8 cellular contexts compared by ENCODE assay signal in the genomic region with DNA sequence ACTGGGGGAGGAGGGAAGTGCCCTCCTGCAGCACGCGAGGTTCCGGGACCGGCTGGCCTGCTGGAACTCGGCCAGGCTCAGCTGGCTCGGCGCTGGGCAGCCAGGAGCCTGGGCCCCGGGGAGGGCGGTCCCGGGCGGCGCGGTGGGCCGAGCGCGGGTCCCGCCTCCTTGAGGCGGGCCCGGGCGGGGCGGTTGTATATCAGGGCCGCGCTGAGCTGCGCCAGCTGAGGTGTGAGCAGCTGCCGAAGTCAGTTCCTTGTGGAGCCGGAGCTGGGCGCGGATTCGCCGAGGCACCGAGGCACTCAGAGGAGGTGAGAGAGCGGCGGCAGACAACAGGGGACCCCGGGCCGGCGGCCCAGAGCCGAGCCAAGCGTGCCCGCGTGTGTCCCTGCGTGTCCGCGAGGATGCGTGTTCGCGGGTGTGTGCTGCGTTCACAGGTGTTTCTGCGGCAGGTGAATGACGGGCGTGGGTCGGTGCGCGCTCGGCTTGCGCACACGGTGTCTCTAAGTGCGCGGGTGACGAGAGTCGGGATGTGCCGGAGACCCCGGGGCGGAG. TPM values are rescaled to one million over a fixed set of nuclear protein-coding genes. Genes with fewer than 3 reads are reported as not detected.
DNase-seq lines count a peak whose midpoint lies in the region; ATAC-seq and TF ChIP-seq lines count a peak whose summit lies in the region.

Gene CDKN1A, plus strand, starts transcription at position 227 of the 555 bp plus-strand sequence. CDS start 5,388 bp downstream, outside the sequence.

- no peak within 1 kb of the TSS for H2AFZ ChIP-seq in OCI-LY7 (ENCODE audit: low read length)

- H3K79me2 ChIP-seq in OCI-LY7 (ENCODE audit: insufficient read depth, low read depth, low read length), result no peaks in the 10 kb centered on the region

- H3K9me3 Mint-ChIP-seq in CD4-positive, alpha-beta memory T cell, result peaks cover 0 to 5% (median 0%) of the 10 kb centered on the region in 8 donors

- H3K27ac ChIP-seq in CD4-positive, alpha-beta memory T cell (ENCODE audit: low read depth, low read length), result peak within 1 kb of the TSS; percentile 80
- no peak within 1 kb of the TSS for H3K27ac ChIP-seq in OCI-LY7 (ENCODE audit: low read depth, low read length, poor library complexity, severe bottlenecking)
- H3K27ac ChIP-seq in mucosa of rectum (ENCODE audit: low read depth in 2 of 2, low read length in 2 of 2), result peak within 1 kb of the TSS; percentile 98 to 99

- intact Hi-C loops in CD4-positive, alpha-beta memory T cell (cut with micrococcal nuclease), result no loop called here
- intact Hi-C loops in OCI-LY7 (cut with micrococcal nuclease; ENCODE audit: unreplicated experiment), result no loop called here

- POLR2A ChIA-PET in CD4-positive, alpha-beta memory T cell (lab: Charles Lee; ENCODE audit: partially characterized antibody), result interaction anchor here (0.7 to 3.4 kb wide), 14 partner anchors 12 to 555 kb away, joined by 3 to 15 read pairs (median 4); partner anchors contain the start of gene SRSF3
- POLR2A ChIA-PET in OCI-LY7 (lab: Charles Lee), result interaction anchor here (0.5 kb wide), 1 partner anchor 462 kb away, joined by 3 read pairs; no protein-coding TSS in a partner anchor

- no peaks in the 10 kb centered on the region for H3K9me3 ChIP-seq in CD4-positive, alpha-beta memory T cell (ENCODE audit: control insufficient read depth in 1 of 2, low read length in 2 of 2)
- H3K9me3 ChIP-seq in OCI-LY7 (ENCODE audit: low read length) (no peaks in the 10 kb centered on the region), mucosa of rectum (ENCODE audit: control insufficient read depth in 2 of 2, low read length in 2 of 2) (no peaks in the 10 kb centered on the region)

- peak; percentile 62 to 84 (median 72) for DNase-seq in CD4-positive, alpha-beta memory T cell
- peak; percentile 71 for DNase-seq in HuH-7 (ENCODE audit: low spot score)
- DNase-seq in OCI-LY7 (ENCODE audit: low spot score), result peak; percentile 33
- peak; percentile 81 for DNase-seq in activated T-cell treated with anti-CD3 and anti-CD28 coated beads, Interleukin-2, amount 50 U/mL, for 1 hour
- peak; percentile 74 to 89 for DNase-seq in erythroblast (lab: John Stamatoyannopoulos, UW)
- peak; percentile 34 to 47 for DNase-seq in stimulated activated CD8-positive, alpha-beta memory T cell treated with anti-CD3 and anti-CD28 coated beads, Interleukin-7, amount 100 ng/mL, for 1 hour (ENCODE audit: low read depth in 2 of 2)

- peak; percentile 78 for TF ChIP-seq POLR2A in erythroblast (IDR thresholded peaks at IDR 0.05; ENCODE audit: low read length)

- BruUV-seq in OCI-LY7 (replicated peaks; lab: Mats Ljungman, UMichigan), result no TSS peak

- peak within 1 kb of the TSS; percentile 90 to 100 (median 95) for H3K27ac Mint-ChIP-seq in CD4-positive, alpha-beta memory T cell

- peak within 1 kb of the TSS; percentile 75 for H3K4me2 ChIP-seq in OCI-LY7 (ENCODE audit: low read length)

- no peaks in the 10 kb centered on the region for H4K20me1 ChIP-seq in OCI-LY7 (ENCODE audit: insufficient read depth, low read length)

- H3K4me1 Mint-ChIP-seq in CD4-positive, alpha-beta memory T cell, result peaks cover 26 to 63% (median 47%) of the 10 kb centered on the region in 4 donors

- no peaks in the 10 kb centered on the region for H3K36me3 ChIP-seq in CD4-positive, alpha-beta memory T cell (ENCODE audit: insufficient read depth, low read length)
- H3K36me3 ChIP-seq in OCI-LY7 (ENCODE audit: insufficient read depth, low read length) (no peaks in the 10 kb centered on the region), mucosa of rectum (ENCODE audit: control insufficient read depth in 2 of 2, insufficient read depth in 2 of 2, low read length in 2 of 2) (peaks cover under 1 to 6% of the 10 kb centered on the region in 2 donors)

- H3K4me3 Mint-ChIP-seq in CD4-positive, alpha-beta memory T cell, result peak within 1 kb of the TSS; percentile 89 to 98 (median 94)

- CTCF ChIA-PET in CD4-positive, alpha-beta memory T cell (lab: Charles Lee; ENCODE audit: partially characterized antibody), result interaction anchor here (0.6 to 3.0 kb wide), 10 partner anchors 10 to 255 kb away, joined by 3 to 18 read pairs (median 4); no protein-coding TSS in a partner anchor
- CTCF ChIA-PET in OCI-LY7 (lab: Charles Lee; ENCODE audit: unreplicated experiment), result no interaction called here

- H3K36me3 Mint-ChIP-seq in CD4-positive, alpha-beta memory T cell, result peaks cover 0 to 20% of the 10 kb centered on the region in 2 donors

- H3K27me3 Mint-ChIP-seq in CD4-positive, alpha-beta memory T cell, result peaks cover 0 to 6% of the 10 kb centered on the region in 2 donors

- H3K9me2 ChIP-seq in OCI-LY7 (ENCODE audit: insufficient read depth, low read length), result no peaks in the 10 kb centered on the region

- peak within 1 kb of the TSS; percentile 97 to 99 for H3K9ac ChIP-seq in mucosa of rectum (ENCODE audit: low read depth in 1 of 2, low read length in 2 of 2)

- peaks cover 50% of the 10 kb centered on the region for H3K4me1 ChIP-seq in CD4-positive, alpha-beta memory T cell (ENCODE audit: insufficient read depth, low read length)
- H3K4me1 ChIP-seq in OCI-LY7 (ENCODE audit: insufficient read depth, low read length, poor library complexity, severe bottlenecking) (peaks cover 58% of the 10 kb centered on the region), mucosa of rectum (ENCODE audit: control insufficient read depth in 2 of 2, insufficient read depth in 2 of 2, low read length in 2 of 2) (peaks cover 40 to 46% of the 10 kb centered on the region in 2 donors)

- no peak; the same call in 1 of the 2 replicates for TF ChIP-seq CTCF in OCI-LY7 (conservative IDR thresholded peaks at IDR 0.05; ENCODE audit: low read length)

- peak within 1 kb of the TSS; percentile 77 to 90 for H3K4me3 ChIP-seq in CD4-positive, alpha-beta memory T cell (ENCODE audit: low read length in 2 of 2)
- H3K4me3 ChIP-seq in OCI-LY7 (ENCODE audit: low read depth, low read length, poor library complexity, severe bottlenecking) (no peak within 1 kb of the TSS), mucosa of rectum (ENCODE audit: low read length in 2 of 2) (peak within 1 kb of the TSS; percentile 86 to 92)

- H3K27me3 ChIP-seq in CD4-positive, alpha-beta memory T cell (ENCODE audit: insufficient read depth, low read length), result no peaks in the 10 kb centered on the region
- no peaks in the 10 kb centered on the region for H3K27me3 ChIP-seq in mucosa of rectum (ENCODE audit: control insufficient read depth in 2 of 2, insufficient read depth in 2 of 2, low read length in 2 of 2)

- ATAC-seq in GM21381 (IDR thresholded peaks at IDR 0.05; ENCODE audit: unreplicated experiment), result peak; percentile 46

RNA-seq across cellular contexts. Expression of gene CDKN1A, which starts in this region (rescaled TPM):
- 10 to 100 TPM; 10.5 to 12.9 TPM for total RNA-seq in CD4-positive, alpha-beta memory T cell
- polyA plus RNA-seq in CD4-positive, alpha-beta memory T cell, result 10 to 100 TPM in 1 of 2 donors, 1 to 10 TPM in 1; 3.3 to 20.6 TPM
- total RNA-seq in OCI-LY7 (2014; rRNA removed; shearing (Covaris generic)), result 0.13 and 0.41 TPM in 2 replicates
- 1.2 and 1.3 TPM in 2 replicates for total RNA-seq in OCI-LY7 (2022)

Comparison
In these comparisons a context has a peak if more than half of its experiments do, and no peak if none do; other contexts are left out.
1. RNA of gene CDKN1A (total RNA-seq): 10.5 to 12.9 TPM in CD4-positive, alpha-beta memory T cell; 0.13 to 1.3 TPM in OCI-LY7; every median in the first group is over 4 times any median in the second.
2. Peak in every context shown above with its lines, with median percentiles within 50 percentile points of each other: DNase-seq.